ENCODE assay signal across 8 cellular contexts in genomic region chr15:73994912-73995622, GRCh38. TPM values are rescaled to one million over a fixed set of nuclear protein-coding genes. Genes with fewer than 3 reads are reported as not detected.
A peak's percentile ranks its signal among the peaks of the same experiment; 100 is the strongest.
DNase-seq lines count a peak whose midpoint lies in the region; ATAC-seq and TF ChIP-seq lines count a peak whose summit lies in the region.

No MANE protein-coding gene starts in this region.

- H3K27me3 ChIP-seq in AG04450 (ENCODE audit: control insufficient read depth, insufficient read depth, low read length), result no peaks in the 10 kb centered on the region
- H3K27me3 ChIP-seq in HAP-1 (ENCODE audit: low read depth), result no peaks in the 10 kb centered on the region
- H3K27me3 ChIP-seq in foreskin keratinocyte, result no peaks in the 10 kb centered on the region

- peaks cover 36% of the 10 kb centered on the region for H3K4me1 Mint-ChIP-seq in WTC11
- peaks cover 16% of the 10 kb centered on the region for H3K4me1 Mint-ChIP-seq in progenitor cell of endocrine pancreas (ENCODE audit: low read depth)

- peak overlapping the region; percentile 97 for H3K4me3 Mint-ChIP-seq in WTC11
- peak overlapping the region; percentile 94 for H3K4me3 Mint-ChIP-seq in progenitor cell of endocrine pancreas (ENCODE audit: low read depth)

- TF ChIP-seq CTCF in AG04450 (IDR thresholded peaks at IDR 0.05; ENCODE audit: low read depth, low read length), result no peak
- no peak for TF ChIP-seq CTCF in WTC11 (IDR thresholded peaks at IDR 0.05)
- TF ChIP-seq CTCF in foreskin keratinocyte (conservative IDR thresholded peaks at IDR 0.05), result no peak
- TF ChIP-seq CTCF in progenitor cell of endocrine pancreas (IDR thresholded peaks at IDR 0.05; ENCODE audit: unreplicated experiment), result no peak

- ATAC-seq in WTC11 (peak; percentile 9), foreskin keratinocyte (no peak), HG02610 (IDR thresholded peaks at IDR 0.05; ENCODE audit: unreplicated experiment) (no peak), GM18861 (IDR thresholded peaks at IDR 0.05; ENCODE audit: unreplicated experiment) (no peak), GM19023 (IDR thresholded peaks at IDR 0.05; ENCODE audit: unreplicated experiment) (no peak)

- CTCF ChIA-PET in AG04450 (lab: Charles Lee) (interaction anchor here (0.5 to 2.4 kb wide), 6 partner anchors 15 to 58 kb away, joined by 3 to 19 read pairs (median 4); no protein-coding TSS in a partner anchor), WTC11 (lab: Charles Lee) (interaction anchor here (0.6 to 5.5 kb wide), 26 partner anchors 9 to 626 kb away, joined by 3 to 89 read pairs (median 5); partner anchors contain the start of genes LOXL1 and STRA6)

- in situ Hi-C loops in HAP-1 (cut with MboI; ENCODE audit: low sequenced_read_pairs), result no loop called here

- DNase-seq in AG04450 (ENCODE audit: low read depth, low spot score), result no peak
- DNase-seq in HAP-1 (ENCODE audit: low spot score in 2 of 2), result peak; percentile 32 to 47
- DNase-seq in WTC11 (ENCODE audit: low spot score), result no peak
- DNase-seq in foreskin keratinocyte, result no peak
- no peak for DNase-seq in progenitor cell of endocrine pancreas (ENCODE audit: low spot score, unreplicated experiment)

- H3K4me3 ChIP-seq in AG04450 (ENCODE audit: low read depth, low read length) (peak overlapping the region; percentile 93), HAP-1 (peak overlapping the region; percentile 67)

- H3K36me3 Mint-ChIP-seq in WTC11 (peaks cover 9% of the 10 kb centered on the region), progenitor cell of endocrine pancreas (ENCODE audit: insufficient read depth) (peaks cover 1% of the 10 kb centered on the region)

- H3K27ac Mint-ChIP-seq in WTC11, result peak overlapping the region; percentile 73
- H3K27ac Mint-ChIP-seq in progenitor cell of endocrine pancreas, result peak overlapping the region; percentile 85

- H3K9me3 ChIP-seq in AG04450 (ENCODE audit: control insufficient read depth, insufficient read depth, low read length) (no peaks in the 10 kb centered on the region; the same call in 1 of the 2 replicates), HAP-1 (no peaks in the 10 kb centered on the region)

- peaks cover 11% of the 10 kb centered on the region for H3K36me3 ChIP-seq in HAP-1 (replicated peaks)

- H3K4me1 ChIP-seq in HAP-1 (peaks cover 24% of the 10 kb centered on the region), foreskin keratinocyte (peaks cover 20% of the 10 kb centered on the region)

- H3K27ac ChIP-seq in AG04450 (ENCODE audit: low read depth, low read length) (peak overlapping the region; percentile 47), foreskin keratinocyte (peak overlapping the region; percentile 94)

- H3K27me3 Mint-ChIP-seq in WTC11 (ENCODE audit: low read depth) (peaks cover 13% of the 10 kb centered on the region), progenitor cell of endocrine pancreas (no peaks in the 10 kb centered on the region)

- H3K9me3 Mint-ChIP-seq in WTC11 (no peaks in the 10 kb centered on the region), progenitor cell of endocrine pancreas (ENCODE audit: low read depth) (no peaks in the 10 kb centered on the region)

- POLR2A ChIA-PET in AG04450 (lab: Yijun Ruan, JAX), result interaction anchor here (0.9 to 1.9 kb wide), 7 partner anchors 10 to 56 kb away, joined by 3 to 8 read pairs (median 4); no protein-coding TSS in a partner anchor
- POLR2A ChIA-PET in WTC11 (lab: Charles Lee), result interaction anchor here (0.7 to 1.4 kb wide), 6 partner anchors 15 to 144 kb away, joined by 3 to 7 read pairs (median 3); no protein-coding TSS in a partner anchor

TF ChIP-seq in WTC11, 78 proteins besides CTCF, POLR2A, EP300 and RAD21:
- no peak for TF ChIP-seq FOXK1 (CRISPR knock-in tag; IDR thresholded peaks at IDR 0.05)
- TF ChIP-seq, protein P1, sequence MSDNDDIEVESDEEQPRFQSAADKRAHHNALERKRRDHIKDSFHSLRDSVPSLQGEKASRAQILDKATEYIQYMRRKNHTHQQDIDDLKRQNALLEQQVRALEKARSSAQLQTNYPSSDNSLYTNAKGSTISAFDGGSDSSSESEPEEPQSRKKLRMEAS (CRISPR knock-in tag; IDR thresholded peaks at IDR 0.05), result no peak
- no peak for TF ChIP-seq RELA (CRISPR knock-in tag; IDR thresholded peaks at IDR 0.05; ENCODE audit: borderline replicate concordance)
- TF ChIP-seq, protein P2, sequence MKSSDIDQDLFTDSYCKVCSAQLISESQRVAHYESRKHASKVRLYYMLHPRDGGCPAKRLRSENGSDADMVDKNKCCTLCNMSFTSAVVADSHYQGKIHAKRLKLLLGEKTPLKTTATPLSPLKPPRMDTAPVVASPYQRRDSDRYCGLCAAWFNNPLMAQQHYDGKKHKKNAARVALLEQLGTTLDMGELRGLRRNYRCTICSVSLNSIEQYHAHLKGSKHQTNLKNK (CRISPR knock-in tag; IDR thresholded peaks at IDR 0.05), result no peak
- TF ChIP-seq NR1H2 (CRISPR knock-in tag; IDR thresholded peaks at IDR 0.05), result no peak

RNA-seq across cellular contexts. Expression of gene PML, which starts 0.6 kb away (rescaled TPM):
- polyA plus RNA-seq in AG04450 (2011; rRNA removed) (7.6 and 12.5 TPM in 2 replicates), foreskin keratinocyte (88.0 and 91.4 TPM in 2 replicates)
- polyA minus RNA-seq in AG04450 (2011; rRNA and poly(A)+ RNA removed), result 22.0 and 22.5 TPM in 2 replicates
- total RNA-seq in WTC11 (2021) (39.0 to 47.7 TPM (median 40.5 TPM) in 3 replicates), foreskin keratinocyte (81.5 and 92.6 TPM in 2 replicates), progenitor cell of endocrine pancreas (27.8 and 29.9 TPM in 2 replicates)

RNA-seq across cellular contexts. Expression of gene STOML1, which starts 3.0 kb away (rescaled TPM):
- polyA plus RNA-seq in AG04450 (2011; rRNA removed), result 7.3 and 10.0 TPM in 2 replicates
- polyA minus RNA-seq in AG04450 (2011; rRNA and poly(A)+ RNA removed), result 5.0 and 6.3 TPM in 2 replicates
- total RNA-seq in WTC11 (2021), result 5.0 to 5.5 TPM (median 5.4 TPM) in 3 replicates
- 15.7 and 18.3 TPM in 2 replicates for total RNA-seq in foreskin keratinocyte
- 17.4 and 19.2 TPM in 2 replicates for polyA plus RNA-seq in foreskin keratinocyte
- 8.0 and 8.7 TPM in 2 replicates for total RNA-seq in progenitor cell of endocrine pancreas

Comparison
In these comparisons a context has a peak if more than half of its experiments do, and no peak if none do; other contexts are left out.
1. DNase-seq: peak in HAP-1 (2 of 2); none in AG04450 (single experiment), WTC11 (single experiment), foreskin keratinocyte (0 of 2) and progenitor cell of endocrine pancreas (single experiment).